11 cellular contexts compared by ENCODE assay signal in the genomic region with DNA sequence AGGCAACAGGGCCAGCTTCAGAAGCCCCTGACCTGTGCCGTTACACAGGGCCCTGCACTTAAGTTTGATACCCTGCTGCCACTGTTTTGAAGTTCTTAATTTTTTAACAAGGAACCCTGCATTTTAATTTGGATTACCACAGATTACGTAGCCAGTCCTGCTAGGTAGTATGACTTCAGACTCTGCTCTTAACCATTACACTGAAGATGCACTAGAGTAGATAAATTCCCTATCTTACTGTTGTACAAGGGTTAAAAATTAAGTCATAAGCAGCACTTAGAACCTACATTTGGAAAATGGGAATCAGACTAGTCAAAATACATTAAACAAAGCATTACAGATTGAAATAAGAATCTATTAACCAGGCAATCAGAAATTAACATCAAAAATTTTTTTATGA. TPM values are rescaled to one million over a fixed set of nuclear protein-coding genes. Genes with fewer than 3 reads are reported as not detected.
DNase-seq lines count a peak whose midpoint lies in the region; FAIRE-seq and TF ChIP-seq lines count a peak whose summit lies in the region.
"Had no signal": no experiment of that assay in that cellular context is flagged by ENCODE, and none has a peak within 500 bp of the region (broad histone marks: within the 10 kb centered on the region; RNA-seq: fewer than 3 reads in every experiment).

No MANE protein-coding gene starts in this region.

- H3K27ac ChIP-seq in H1 (ENCODE audit: low read depth, low read length) = no peak overlapping the region
- peak overlapping the region; percentile 59 for H3K27ac ChIP-seq in osteoblast (ENCODE audit: low read depth, low read length)

- H3K27me3 ChIP-seq in H1 (replicated peaks in 1 of 4; ENCODE audit: control insufficient read depth in 3 of 4, extremely low read depth in 1 of 4, insufficient read depth in 3 of 4, low read length in 3 of 4) (no peaks in the 10 kb centered on the region), osteoblast (ENCODE audit: insufficient read depth, low read length) (no peaks in the 10 kb centered on the region)

- no peak for FAIRE-seq in H1 (lab: Jason Lieb, UNC)
- FAIRE-seq: bronchial epithelial cell had no signal

- H3K4me1 Mint-ChIP-seq in T-helper 2 cell treated with Interferon-gamma antibody and Interleukin-4, amounts not matched to agents 5 μg/mL and 100 μg/mL, for 36 hours (ENCODE audit: low read depth) = peaks cover 26% of the 10 kb centered on the region

- no peaks in the 10 kb centered on the region for H3K27me3 Mint-ChIP-seq in T-helper 2 cell treated with Interferon-gamma antibody and Interleukin-4, amounts not matched to agents 5 μg/mL and 100 μg/mL, for 36 hours (ENCODE audit: low read depth)

- H3K4ac ChIP-seq in H1 (replicated peaks; ENCODE audit: insufficient read length, low read depth, low read length) = no peak overlapping the region

- no peak overlapping the region for H3K23ac ChIP-seq in H1 (ENCODE audit: insufficient read length)

- no peak overlapping the region for H2BK120ac ChIP-seq in H1 (replicated peaks; ENCODE audit: low read depth, low read length)

- H3K23me2 ChIP-seq in H1 (ENCODE audit: low read depth, low read length) = 0 out of 2 replicates have a peak, but pooled peaks cover 3% of the 10 kb centered on the region

- no peak overlapping the region for H2BK5ac ChIP-seq in H1 (ENCODE audit: low read depth, low read length)

- POLR2A ChIA-PET in H1 (lab: Charles Lee; ENCODE audit: partially characterized antibody) = interaction anchor here (1.3 to 1.6 kb wide), 2 partner anchors 9 to 14 kb away, joined by 3 to 4 read pairs; no protein-coding TSS in a partner anchor

- H3K56ac ChIP-seq in H1 (replicated peaks; ENCODE audit: insufficient read length, low read depth, low read length) = no peak overlapping the region

- H3K36me3 ChIP-seq in H1 (ENCODE audit: control insufficient read depth in 2 of 4, insufficient read depth in 4 of 4, low read length in 3 of 4) (peaks cover 0 to 2% (median 0%) of the 10 kb centered on the region in 4 experiments; a peak in 1 of 8 replicates), osteoblast (ENCODE audit: insufficient read depth, low read length) (peaks cover under 1% of the 10 kb centered on the region)

- no peak overlapping the region for H3K14ac ChIP-seq in H1 (ENCODE audit: insufficient read length)

- H3K4me1 ChIP-seq in H1 (replicated peaks in 1 of 4; ENCODE audit: control insufficient read depth in 3 of 4, insufficient read depth in 4 of 4, low read length in 3 of 4) (peaks cover 0 to 2% (median 0%) of the 10 kb centered on the region in 4 experiments; a peak in 3 of 7 replicates), osteoblast (ENCODE audit: insufficient read depth, low read length) (peaks cover 23% of the 10 kb centered on the region)

- H3K9me3 ChIP-seq in H1 (ENCODE audit: insufficient read depth in 2 of 2, low read depth in 1 of 2, low read length in 1 of 2) (no peaks in the 10 kb centered on the region), osteoblast (ENCODE audit: low read depth, low read length) (no peaks in the 10 kb centered on the region)

- no peak for DNase-seq in T-helper 2 cell treated with Interferon-gamma antibody and Interleukin-4, amounts not matched to agents 5 μg/mL and 100 μg/mL, for 36 hours (ENCODE audit: low spot score)
- DNase-seq in T-helper 2 cell (no peak), NB4 (ENCODE audit: low read depth) (peak; percentile 12), H1 (ENCODE audit: low read depth in 1 of 2, low spot score in 2 of 2) (no peak), osteoblast (ENCODE audit: insufficient read length, low spot score, missing footprints) (peak; percentile 23), C1 segment of cervical spinal cord (lab: John Stamatoyannopoulos, UW) (no peak), NCI-H345 treated with DMSO at 0.1 percent for 48 hours (lab: John Stamatoyannopoulos, UW; ENCODE audit: unreplicated experiment) (no peak), retina (no peak)
- DNase-seq: NCI-H526 treated with DMSO at 0.1 percent for 48 hours; stimulated activated CD4-positive, alpha-beta T cell treated with anti-CD3 and anti-CD28 coated beads, Interleukin-12 subunit alpha, Interleukin-12 subunit beta, amount 100 ng/mL, for 4 hours had no signal

- no peak overlapping the region for H2BK15ac ChIP-seq in H1 (ENCODE audit: low read length)

- H3K79me2 ChIP-seq in H1 (ENCODE audit: control insufficient read depth in 1 of 2, insufficient read depth in 2 of 2, low read length in 2 of 2) (peaks cover 0 to 46% of the 10 kb centered on the region in 2 experiments; a peak in 2 of 4 replicates), osteoblast (ENCODE audit: insufficient read depth, low read length) (peaks cover 72% of the 10 kb centered on the region)

- H2AFZ ChIP-seq in H1 (ENCODE audit: low read length) = no peak overlapping the region
- H2AFZ ChIP-seq in osteoblast (ENCODE audit: low read length) = no peak overlapping the region

- TF ChIP-seq EP300 in H1 (IDR thresholded peaks at IDR 0.05; ENCODE audit: borderline replicate concordance in 1 of 2, low read depth in 2 of 2, low read length in 2 of 2) = no peak

- peaks cover 8% of the 10 kb centered on the region for H3K36me3 Mint-ChIP-seq in T-helper 2 cell treated with Interferon-gamma antibody and Interleukin-4, amounts not matched to agents 5 μg/mL and 100 μg/mL, for 36 hours (ENCODE audit: low read depth)

- H2AK5ac ChIP-seq in H1 (ENCODE audit: low read depth, low read length) = no peak overlapping the region

- H4K91ac ChIP-seq in H1 (replicated peaks; ENCODE audit: insufficient read length, low read length) = no peak overlapping the region

- H3K9ac ChIP-seq in H1 (replicated peaks in 1 of 4; ENCODE audit: extremely low read depth in 1 of 4, low read depth in 3 of 4, low read length in 3 of 4) = no peak overlapping the region

- H3K27ac Mint-ChIP-seq in T-helper 2 cell treated with Interferon-gamma antibody and Interleukin-4, amounts not matched to agents 5 μg/mL and 100 μg/mL, for 36 hours = no peak overlapping the region

- H4K20me1 ChIP-seq in H1 (replicated peaks in 1 of 2; ENCODE audit: control insufficient read depth in 1 of 2, insufficient read depth in 2 of 2, low read length in 2 of 2) (no peaks in the 10 kb centered on the region), osteoblast (ENCODE audit: insufficient read depth, low read length) (no peaks in the 10 kb centered on the region)

- H3K4me3 Mint-ChIP-seq in T-helper 2 cell treated with Interferon-gamma antibody and Interleukin-4, amounts not matched to agents 5 μg/mL and 100 μg/mL, for 36 hours = peak overlapping the region; percentile 34

- H3K79me1 ChIP-seq in H1 (ENCODE audit: low read depth, low read length) = no peaks in the 10 kb centered on the region

- no peak overlapping the region for H2BK20ac ChIP-seq in H1 (ENCODE audit: low read length)

- H3K4me3 ChIP-seq in NB4 (ENCODE audit: low read depth, low read length) (peak overlapping the region; percentile 81), H1 (ENCODE audit: extremely low read depth in 1 of 4, insufficient read depth in 2 of 4, low read depth in 3 of 4, low read length in 4 of 4) (peak overlapping the region in 2 of 4 experiments; percentile 73 to 86; a peak in 5 of 8 replicates), osteoblast (ENCODE audit: insufficient read depth, low read length) (peak overlapping the region; percentile 95)

- TF ChIP-seq POLR2A in NB4 (IDR thresholded peaks at IDR 0.05; ENCODE audit: extremely low read depth, insufficient read length) (no peak), H1 (IDR thresholded peaks at IDR 0.05; ENCODE audit: control extremely low read depth in 1 of 2, low read depth in 2 of 2, low read length in 2 of 2) (no peak)

- H4K5ac ChIP-seq in H1 (ENCODE audit: insufficient read length, low read depth, low read length) = no peak overlapping the region

- 78% methylated on average over 2 of the region's 2 CpGs; no CpG with 5 or more reads in 1 of the 2 experiments for WGBS in H1 (ENCODE audit: extremely low coverage in 1 of 2, insufficient coverage in 1 of 2, insufficient read length in 1 of 2, insufficient replicate concordance in 2 of 2, low coverage in 1 of 2, low lambda C conversion rate in 2 of 2, missing lambda C conversion rate in 1 of 2), 2 experiments

- H2BK12ac ChIP-seq in H1 (ENCODE audit: low read depth, low read length) = no peak overlapping the region

- peak overlapping the region; percentile 77 to 93; a peak in 3 of 4 replicates for H3K4me2 ChIP-seq in H1 (ENCODE audit: insufficient read depth in 1 of 2, low read depth in 2 of 2, low read length in 2 of 2)
- H3K4me2 ChIP-seq in osteoblast (ENCODE audit: insufficient read depth, low read length) = peak overlapping the region; percentile 94

- no peak overlapping the region for H3K18ac ChIP-seq in H1 (ENCODE audit: extremely low read depth, low read length)

- no peak for TF ChIP-seq CTCF in NB4 (IDR thresholded peaks at IDR 0.05; ENCODE audit: low read depth, low read length)
- no peak for TF ChIP-seq CTCF in H1 (IDR thresholded peaks at IDR 0.05; ENCODE audit: control extremely low read depth in 1 of 3, insufficient read depth in 1 of 3, low read depth in 1 of 3, low read length in 3 of 3)
- TF ChIP-seq CTCF in osteoblast (IDR thresholded peaks at IDR 0.05; ENCODE audit: extremely low read depth, low read depth, low read length) = no peak

- no peak for TF ChIP-seq RAD21 in H1 (IDR thresholded peaks at IDR 0.05 in 1 of 2, conservative IDR thresholded peaks at IDR 0.05 in 1 of 2; ENCODE audit: low read depth in 2 of 2, low read length in 2 of 2)

- H3K9me3 Mint-ChIP-seq in T-helper 2 cell treated with Interferon-gamma antibody and Interleukin-4, amounts not matched to agents 5 μg/mL and 100 μg/mL, for 36 hours = no peaks in the 10 kb centered on the region

- H4K8ac ChIP-seq in H1 (ENCODE audit: extremely low read depth, insufficient read depth, low read length) = no peak overlapping the region

- CTCF ChIA-PET in H1 (lab: Charles Lee; ENCODE audit: partially characterized antibody) = interaction anchor here (0.6 kb wide), 1 partner anchor 176 kb away, joined by 3 read pairs; no protein-coding TSS in a partner anchor

RNA-seq across cellular contexts. Expression of gene GNPNAT1, which starts 2.3 kb away (rescaled TPM):
- total RNA-seq in H1 (2021; fragmentation: NEBNext Ultra II Directional; extraction: Animal tissue kit (Norgen Biotek cat#: 25700)) = 54.1 and 56.4 TPM in 2 replicates
- 22.8 and 25.5 TPM in 2 replicates for polyA plus RNA-seq in H1 (2011; rRNA removed)
- 32.1 TPM for polyA plus RNA-seq in H1 (2011; cell fraction: cytosol; rRNA removed)
- polyA plus RNA-seq in H1 (2011; cell fraction: nucleus; rRNA removed) = 13.5 TPM
- 22.2 to 34.0 TPM (median 23.3 TPM) in 4 replicates for polyA plus RNA-seq in H1 (2012, experiment 1 of 2)
- polyA plus RNA-seq in H1 (2012, experiment 2 of 2) = 17.9 TPM
- 29.0 TPM for polyA plus RNA-seq in H1 (2013, experiment 1 of 2)
- polyA plus RNA-seq in H1 (2013, experiment 2 of 2) = 34.7 TPM
- 17.4 and 17.7 TPM in 2 replicates for polyA minus RNA-seq in H1 (2011; rRNA and poly(A)+ RNA removed)
- 26.2 TPM for polyA minus RNA-seq in H1 (2011; cell fraction: cytosol; rRNA and poly(A)+ RNA removed)
- polyA minus RNA-seq in H1 (2011; cell fraction: nucleus; rRNA and poly(A)+ RNA removed) = 23.0 TPM
- 25.0 and 35.5 TPM in 2 replicates for total RNA-seq in osteoblast

RNA-seq across cellular contexts. Expression of gene STYX, which starts 59.2 kb away (rescaled TPM):
- total RNA-seq in H1 (2021; fragmentation: NEBNext Ultra II Directional; extraction: Animal tissue kit (Norgen Biotek cat#: 25700)) = 26.6 and 29.0 TPM in 2 replicates
- 5.6 and 8.3 TPM in 2 replicates for polyA plus RNA-seq in H1 (2011; rRNA removed)
- 10.1 TPM for polyA plus RNA-seq in H1 (2011; cell fraction: cytosol; rRNA removed)
- 3.0 TPM for polyA plus RNA-seq in H1 (2011; cell fraction: nucleus; rRNA removed)
- polyA plus RNA-seq in H1 (2012, experiment 1 of 2) = 5.3 to 10.9 TPM (median 6.2 TPM) in 4 replicates
- 1.3 TPM for polyA plus RNA-seq in H1 (2012, experiment 2 of 2)
- 20.4 TPM for polyA plus RNA-seq in H1 (2013, experiment 1 of 2)
- 19.5 TPM for polyA plus RNA-seq in H1 (2013, experiment 2 of 2)
- polyA minus RNA-seq in H1 (2011; rRNA and poly(A)+ RNA removed) = 7.3 and 9.1 TPM in 2 replicates
- 11.1 TPM for polyA minus RNA-seq in H1 (2011; cell fraction: cytosol; rRNA and poly(A)+ RNA removed)
- polyA minus RNA-seq in H1 (2011; cell fraction: nucleus; rRNA and poly(A)+ RNA removed) = 11.0 TPM
- total RNA-seq in osteoblast = 29.7 and 29.8 TPM in 2 replicates

Comparison
In these comparisons a context has a peak if more than half of its experiments do, and no peak if none do; other contexts are left out.
1. DNase-seq: peak in NB4 (single experiment) and osteoblast (single experiment); none in T-helper 2 cell treated with Interferon-gamma antibody and Interleukin-4, amounts not matched to agents 5 μg/mL and 100 μg/mL, for 36 hours (single experiment), T-helper 2 cell (0 of 5), H1 (0 of 2), C1 segment of cervical spinal cord (0 of 14), NCI-H345 treated with DMSO at 0.1 percent for 48 hours (single experiment) and retina (single experiment).